In the genomic region with DNA sequence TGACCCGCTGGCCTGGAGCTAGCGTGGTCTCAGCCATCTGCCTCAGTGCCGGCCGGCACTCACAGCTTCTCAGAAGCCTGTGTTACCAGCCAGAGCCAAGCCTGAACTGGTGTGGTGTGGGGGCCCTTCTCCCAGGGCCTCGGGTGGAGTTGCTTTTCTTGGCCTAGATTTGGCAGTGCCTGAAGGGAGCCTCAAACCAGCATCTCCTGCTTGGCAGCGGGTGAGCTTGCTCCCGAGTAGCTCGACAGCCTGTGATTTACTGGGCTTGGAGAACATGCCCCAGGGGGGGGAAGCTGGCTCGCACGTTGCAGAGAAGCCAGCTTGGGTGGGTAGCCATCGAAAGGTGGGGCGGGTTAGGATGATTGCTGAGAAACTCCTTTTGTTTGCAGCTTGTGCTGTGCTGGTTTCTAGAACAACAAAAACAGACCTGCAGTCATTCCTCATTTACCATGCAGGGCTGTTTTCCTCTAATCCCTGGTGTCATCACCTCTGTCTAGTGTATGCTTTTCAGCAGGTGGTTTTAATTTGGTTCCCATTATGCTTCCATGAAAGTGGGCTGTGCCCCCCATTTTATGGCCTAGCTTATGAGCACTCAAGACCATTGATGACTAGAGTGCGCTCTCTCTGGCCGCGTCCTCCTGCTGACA, we compare ENCODE assay signal across 13 cellular contexts. TPM values are rescaled to one million over a fixed set of nuclear protein-coding genes. Genes with fewer than 3 reads are reported as not detected.
A peak's percentile ranks its signal among the peaks of the same experiment; 100 is the strongest.
DNase-seq lines count a peak whose midpoint lies in the region; ATAC-seq and TF ChIP-seq lines count a peak whose summit lies in the region.
"Had no signal": no experiment of that assay in that cellular context is flagged by ENCODE, and none has a peak within 500 bp of the region (broad histone marks: within the 10 kb centered on the region; RNA-seq: fewer than 3 reads in every experiment).

No MANE protein-coding gene starts in this region.

- intact Hi-C loops in right cardiac atrium (cut with DNase I): no loop called here

- DNase-seq in NCI-H1436 (lab: John Stamatoyannopoulos, UW) (peak; percentile 54), NCI-H1436 treated with DMSO at 0.1 percent for 48 hours (lab: John Stamatoyannopoulos, UW) (no peak), right cardiac atrium (peak in 2 of 3 donors; percentile 49 to 80), activated T-cell treated with anti-CD3 and anti-CD28 coated beads for 4 hours (no peak), KG1 (lab: John Stamatoyannopoulos, UW) (no peak)
- no peak for DNase-seq in activated T-cell treated with anti-CD3 and anti-CD28 coated beads, Interleukin-2, amount 50 U/mL, for 48 hours
- DNase-seq: gastrocnemius medialis, MV-4-11, NCI-H82 had no signal

- ATAC-seq in SK-N-SH treated with all-trans-retinoic acid at 6 μM for 48 hours: no peak; the same call in 2 of the 3 replicates
- peak; percentile 24 to 46 for ATAC-seq in right cardiac atrium
- ATAC-seq: gastrocnemius medialis had no signal

- H3K27ac ChIP-seq in right cardiac atrium (ENCODE audit: low read length): no peak overlapping the region
- peak overlapping the region; percentile 60 for H3K27ac ChIP-seq in subcutaneous abdominal adipose tissue (ENCODE audit: low read depth, low read length)
- H3K27ac ChIP-seq: 22Rv1 had no signal

- H3K4me3 ChIP-seq in right cardiac atrium (ENCODE audit: low read length) (no peak overlapping the region), subcutaneous abdominal adipose tissue (ENCODE audit: low read depth in 1 of 5, low read length in 5 of 5) (no peak overlapping the region)
- H3K4me3 ChIP-seq: gastrocnemius medialis had no signal

- H3K4me1 ChIP-seq in right cardiac atrium (ENCODE audit: control insufficient read depth, insufficient read depth, low read length) (peaks cover 3% of the 10 kb centered on the region), subcutaneous abdominal adipose tissue (ENCODE audit: control insufficient read depth in 5 of 5, insufficient read depth in 5 of 5, low read length in 5 of 5) (peaks cover 0 to 20% (median 0%) of the 10 kb centered on the region in 5 donors)
- H3K4me1 ChIP-seq: gastrocnemius medialis had no signal

- H3K36me3 ChIP-seq in subcutaneous abdominal adipose tissue (ENCODE audit: control insufficient read depth in 5 of 5, insufficient read depth in 5 of 5, low read length in 5 of 5): peaks cover 0 to 26% (median 12%) of the 10 kb centered on the region in 5 donors
- H3K36me3 ChIP-seq: gastrocnemius medialis had no signal

- no peak overlapping the region for H3K9ac ChIP-seq in subcutaneous abdominal adipose tissue (ENCODE audit: low read length in 5 of 5)

- whole genome bisulfite sequencing in right cardiac atrium: 65% methylated on average over 15 of the region's 15 CpGs

- H3K27me3 ChIP-seq in right cardiac atrium (ENCODE audit: control insufficient read depth, insufficient read depth) (no peaks in the 10 kb centered on the region), subcutaneous abdominal adipose tissue (ENCODE audit: control insufficient read depth in 5 of 5, insufficient read depth in 4 of 5, low read length in 5 of 5) (no peaks in the 10 kb centered on the region)
- H3K27me3 ChIP-seq: gastrocnemius medialis had no signal

- H3K9me3 ChIP-seq in right cardiac atrium (ENCODE audit: control insufficient read depth, low read length): no peaks in the 10 kb centered on the region
- no peaks in the 10 kb centered on the region for H3K9me3 ChIP-seq in subcutaneous abdominal adipose tissue (ENCODE audit: control insufficient read depth in 5 of 5, low read length in 5 of 5)
- H3K9me3 ChIP-seq: gastrocnemius medialis had no signal

TF ChIP-seq in SK-N-SH treated with all-trans-retinoic acid at 6 μM for 48 hours, 23 proteins besides CTCF, POLR2A, EP300 and RAD21:
- TF ChIP-seq ESRRG (CRISPR knock-in tag; IDR thresholded peaks at IDR 0.05) (no peak), TCF4 (CRISPR knock-in tag; IDR thresholded peaks at IDR 0.05; ENCODE audit: borderline replicate concordance) (peak; percentile 44; the same call in 1 of the 2 replicates)
TF ChIP-seq in SK-N-SH treated with all-trans-retinoic acid at 6 μM for 48 hours: peak in this region for 1.

RNA-seq across cellular contexts. Expression of gene TBCD, which starts 42.2 kb away (rescaled TPM):
- total RNA-seq in right cardiac atrium: 10 to 100 TPM; 36.2 to 43.9 (median 41.5) TPM
- 38.8 TPM for polyA plus RNA-seq in right cardiac atrium

RNA-seq across cellular contexts. Expression of gene ZNF750, which starts 45.7 kb away (rescaled TPM):
- not detected for total RNA-seq in right cardiac atrium
- 0.07 TPM for polyA plus RNA-seq in right cardiac atrium
- total RNA-seq: SK-MEL-5 had no signal

RNA-seq across cellular contexts. Expression of gene FN3K, which starts 58.7 kb away (rescaled TPM):
- total RNA-seq in right cardiac atrium: 10 to 100 TPM; 43.2 to 66.8 (median 60.9) TPM
- 57.6 TPM for polyA plus RNA-seq in right cardiac atrium

Comparison
In these comparisons a context has a peak if more than half of its experiments do, and no peak if none do; other contexts are left out.
1. DNase-seq: peak in NCI-H1436 (single experiment) and right cardiac atrium (2 of 3); none in NCI-H1436 treated with DMSO at 0.1 percent for 48 hours (single experiment), activated T-cell treated with anti-CD3 and anti-CD28 coated beads, Interleukin-2, amount 50 U/mL, for 48 hours (0 of 2), activated T-cell treated with anti-CD3 and anti-CD28 coated beads for 4 hours (single experiment) and KG1 (single experiment).